ENCODE assay signal across 10 cellular contexts in the genomic region with DNA sequence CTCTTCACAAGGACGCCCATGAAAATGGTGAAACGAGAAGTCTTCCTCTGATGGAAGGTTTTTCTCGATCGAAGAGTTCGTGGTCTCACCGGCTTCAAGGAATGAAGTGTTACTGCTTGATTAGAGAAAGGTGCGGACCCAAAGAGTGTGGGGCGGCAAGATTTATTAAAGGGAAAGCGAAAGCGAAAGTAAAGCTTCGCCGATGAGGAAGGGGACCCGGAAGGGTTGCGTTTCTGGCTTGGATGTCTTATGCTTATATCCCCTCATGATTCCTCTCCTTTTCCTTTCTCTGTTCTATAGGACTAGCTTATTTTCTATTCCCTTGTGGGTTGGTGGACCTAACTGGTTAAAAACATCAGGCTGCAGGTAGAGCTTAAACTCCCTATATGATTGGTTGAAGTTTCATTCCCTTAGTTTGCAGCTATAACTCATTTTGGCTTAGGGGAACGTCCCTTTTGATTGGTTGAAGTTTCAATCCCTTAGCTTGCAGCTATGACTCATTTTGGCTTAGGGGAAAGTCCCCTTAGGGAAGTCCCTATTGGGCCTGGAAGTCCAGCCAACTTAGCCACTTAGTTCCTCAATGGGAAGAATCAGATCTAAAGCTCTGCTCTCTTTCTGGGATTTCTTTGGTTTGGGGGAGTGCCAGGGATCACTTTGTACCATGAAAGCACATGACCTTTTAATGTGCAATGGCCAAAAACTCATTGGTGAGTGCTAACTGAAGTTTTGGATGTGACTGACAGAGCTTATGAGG.
A peak's percentile ranks its signal among the peaks of the same experiment; 100 is the strongest.
DNase-seq lines count a peak whose midpoint lies in the region; ATAC-seq and TF ChIP-seq lines count a peak whose summit lies in the region.
"Had no signal": no experiment of that assay in that cellular context is flagged by ENCODE, and none has a peak within 500 bp of the region (broad histone marks: within the 10 kb centered on the region; RNA-seq: fewer than 3 reads in every experiment).

No MANE protein-coding gene starts in this region.

- DNase-seq in astrocyte of the spinal cord (ENCODE audit: low read depth, low spot score) (peak; percentile 18), kidney glomerular epithelial cell (lab: John Stamatoyannopoulos, UW) (no peak), NCI-H187 treated with DMSO at 0.1 percent for 48 hours (lab: John Stamatoyannopoulos, UW) (no peak), ACHN (no peak)
- DNase-seq: retina, uterus had no signal

- H3K36me3 ChIP-seq in ACC112 (ENCODE audit: insufficient read depth, low read length) = no peaks in the 10 kb centered on the region
- H3K36me3 ChIP-seq: uterus had no signal

- no peaks in the 10 kb centered on the region for H3K4me1 ChIP-seq in ACC112 (ENCODE audit: control insufficient read depth, insufficient read depth, low read length, unreplicated experiment)
- H3K4me1 ChIP-seq: uterus had no signal

- ATAC-seq in GM19463 (IDR thresholded peaks at IDR 0.05; ENCODE audit: unreplicated experiment) = peak; percentile 68
- ATAC-seq in HG03469 (IDR thresholded peaks at IDR 0.05; ENCODE audit: unreplicated experiment) = peak; percentile 56
- ATAC-seq in HG03039 (IDR thresholded peaks at IDR 0.05; ENCODE audit: unreplicated experiment) = no peak

- in situ Hi-C loops in astrocyte of the spinal cord (cut with HindIII; ENCODE audit: low sequenced_read_pairs) (no loop called here), ACHN (cut with HindIII; ENCODE audit: low pct_ligation_motif_present, low pct_unique_long_range_greater_than_20kb, low sequenced_read_pairs) (no loop called here)

- no peaks in the 10 kb centered on the region for H3K79me2 ChIP-seq in ACC112 (ENCODE audit: control insufficient read depth, insufficient read depth, low read length, unreplicated experiment)

- no peak overlapping the region for H3K27ac ChIP-seq in ACC112 (ENCODE audit: low read depth, low read length)
- H3K27ac ChIP-seq: uterus had no signal

- H2AFZ ChIP-seq in ACC112 (ENCODE audit: low read length, unreplicated experiment) = peak overlapping the region; percentile 6

- H3K4me3 ChIP-seq in ACC112 (ENCODE audit: low read depth, low read length) = no peak overlapping the region
- H3K4me3 ChIP-seq in astrocyte of the spinal cord (ENCODE audit: low read depth, low read length) = no peak overlapping the region
- H3K4me3 ChIP-seq: uterus had no signal

- no peak for TF ChIP-seq CTCF in astrocyte of the spinal cord (IDR thresholded peaks at IDR 0.05; ENCODE audit: low read depth, low read length)

- no peaks in the 10 kb centered on the region for H3K27me3 ChIP-seq in ACC112 (ENCODE audit: insufficient read depth, low read length)
- H3K27me3 ChIP-seq: uterus had no signal
